In genomic region chr12:12351468-12352185, GRCh38 we compare ENCODE assay signal across 8 cellular contexts. TPM values are rescaled to one million over a fixed set of nuclear protein-coding genes. Genes with fewer than 3 reads are reported as not detected.
DNase-seq lines count a peak whose midpoint lies in the region; ATAC-seq, FAIRE-seq and TF ChIP-seq lines count a peak whose summit lies in the region.
"Not testable (repeated sequence)": the region's sequence is repeated elsewhere in the genome, so short reads cannot be mapped to it uniquely, and the experiment has no call there.

No MANE protein-coding gene starts in this region.

- peak overlapping the region; percentile 89 for H3K4me3 Mint-ChIP-seq in Calu3 (ENCODE audit: low read depth, unreplicated experiment)

- intact Hi-C loops in Calu3 (cut with micrococcal nuclease; ENCODE audit: unreplicated experiment); HepG2 (cut with micrococcal nuclease; ENCODE audit: unreplicated experiment): not testable (repeated sequence)

- not testable (repeated sequence) for H3K79me2 ChIP-seq in HepG2 (ENCODE audit: insufficient read depth, low read length)

- peak overlapping the region; percentile 83 for H3K27ac ChIP-seq in 22Rv1
- H3K27ac ChIP-seq in VCaP, result peak overlapping the region; percentile 97
- peak overlapping the region; percentile 52 for H3K27ac ChIP-seq in caudate nucleus (ENCODE audit: low read depth, low read length)
- peak overlapping the region; percentile 38 to 83 for H3K27ac ChIP-seq in esophagus (ENCODE audit: low read depth in 2 of 2, low read length in 1 of 2)
- peak overlapping the region; percentile 52 for H3K27ac ChIP-seq in HepG2 (ENCODE audit: extremely low read length, insufficient read depth, low read length)
- H3K27ac ChIP-seq in neutrophil, result peak overlapping the region; percentile 95
- peak overlapping the region; percentile 76 for H3K27ac ChIP-seq in suprapubic skin

- peaks cover 33% of the 10 kb centered on the region for H3K4me1 Mint-ChIP-seq in Calu3 (ENCODE audit: low read depth, unreplicated experiment)

- H3K4me3 ChIP-seq in esophagus (ENCODE audit: low read depth in 1 of 2, low read length in 2 of 2); neutrophil (ENCODE audit: low read depth in 1 of 2, low read length in 1 of 2); suprapubic skin: not testable (repeated sequence)
- peak overlapping the region in 1 of 3 experiments; percentile 83; a peak in 2 of 6 replicates for H3K4me3 ChIP-seq in HepG2 (replicated peaks in 1 of 3; ENCODE audit: insufficient read depth in 1 of 3, low read depth in 2 of 3, low read length in 3 of 3)

- peak overlapping the region; percentile 93 for H3K4me2 ChIP-seq in HepG2 (ENCODE audit: low read depth, low read length)

- CTCF ChIA-PET in Calu3 (lab: Charles Lee) (interaction anchor here (0.8 to 1.7 kb wide), 5 partner anchors 13 to 345 kb away, joined by 3 to 7 read pairs (median 4); no protein-coding TSS in a partner anchor), HepG2 (lab: Yijun Ruan, JAX; ENCODE audit: low intra/inter-chr PET ratio, low total read pairs) (interaction anchor here (0.6 kb wide), 1 partner anchor 374 kb away, joined by 4 read pairs; no protein-coding TSS in a partner anchor)

- not testable (repeated sequence) for H3K27me3 Mint-ChIP-seq in Calu3 (ENCODE audit: unreplicated experiment)

- peak overlapping the region; percentile 94 for H3K27ac Mint-ChIP-seq in Calu3 (ENCODE audit: unreplicated experiment)

- not testable (repeated sequence) for H3K27me3 ChIP-seq in esophagus (ENCODE audit: control insufficient read depth in 1 of 2, insufficient read depth in 2 of 2, low read length in 2 of 2); HepG2 (ENCODE audit: control insufficient read depth in 1 of 2, insufficient read depth in 2 of 2, low read length in 2 of 2); neutrophil; suprapubic skin

- H3K36me3 ChIP-seq in esophagus (ENCODE audit: control insufficient read depth in 2 of 2, insufficient read depth in 2 of 2, low read length in 1 of 2); HepG2 (replicated peaks in 1 of 2; ENCODE audit: control insufficient read depth in 1 of 2, insufficient read depth in 2 of 2, low read length in 2 of 2); neutrophil; suprapubic skin: not testable (repeated sequence)

- not testable (repeated sequence) for DNase-seq in Calu3; caudate nucleus (lab: John Stamatoyannopoulos, UW); HepG2 (ENCODE audit: low spot score); suprapubic skin (ENCODE audit: low spot score in 2 of 2)

- not testable (repeated sequence) for TF ChIP-seq RAD21 in HepG2 (CRISPR knock-in tag; IDR thresholded peaks at IDR 0.05)

- not testable (repeated sequence) for H3K4me1 ChIP-seq in esophagus (ENCODE audit: control insufficient read depth in 2 of 2, insufficient read depth in 2 of 2, low read length in 1 of 2)
- H3K4me1 ChIP-seq in HepG2 (ENCODE audit: insufficient read depth, low read length) (peaks cover 62% of the 10 kb centered on the region), neutrophil (ENCODE audit: control insufficient read depth in 1 of 2, insufficient read depth in 1 of 2, low read depth in 1 of 2, low read length in 1 of 2) (peaks cover 59 to 61% of the 10 kb centered on the region in 2 experiments), suprapubic skin (peaks cover 26% of the 10 kb centered on the region)

- H3K9me3 ChIP-seq in esophagus (ENCODE audit: control insufficient read depth in 2 of 2, insufficient read depth in 1 of 2, low read depth in 1 of 2, low read length in 1 of 2); HepG2 (ENCODE audit: low read length); neutrophil; suprapubic skin: not testable (repeated sequence)

- not testable (repeated sequence) for H4K20me1 ChIP-seq in HepG2 (ENCODE audit: insufficient read depth, low read length)

- not testable (repeated sequence) for TF ChIP-seq EP300 in HepG2 (IDR thresholded peaks at IDR 0.05; ENCODE audit: low read depth in 2 of 2, low read length in 2 of 2); HepG2 (CRISPR knock-in tag; IDR thresholded peaks at IDR 0.05; ENCODE audit: borderline replicate concordance); suprapubic skin (IDR thresholded peaks at IDR 0.05)

- ATAC-seq in HepG2, result not testable (repeated sequence)

- H2AFZ ChIP-seq in HepG2 (ENCODE audit: low read length), result not testable (repeated sequence)

- TF ChIP-seq POLR2A in HepG2 (IDR thresholded peaks at IDR 0.05; ENCODE audit: insufficient read depth in 1 of 2, low read depth in 2 of 2, low read length in 2 of 2); suprapubic skin (IDR thresholded peaks at IDR 0.05): not testable (repeated sequence)

- peaks cover 44% of the 10 kb centered on the region for H3K36me3 Mint-ChIP-seq in Calu3 (ENCODE audit: insufficient read depth, unreplicated experiment)

- 84 to 88% methylated on average over 19 of the region's 19 CpGs for WGBS in esophagus, 2 donors
- WGBS in HepG2 (ENCODE audit: low lambda C conversion rate), result 61% methylated on average over 19 of the region's 19 CpGs
- WGBS in suprapubic skin, result 90% methylated on average over 19 of the region's 19 CpGs

- not testable (repeated sequence) for FAIRE-seq in HepG2 (lab: Jason Lieb, UNC)

- not testable (repeated sequence) for H3K9me3 Mint-ChIP-seq in Calu3 (ENCODE audit: low read depth, unreplicated experiment)

- in situ Hi-C loops in HepG2 (cut with HindIII; ENCODE audit: extremely low pct_ligation_motif_present, low pct_unique_long_range_greater_than_20kb), result not testable (repeated sequence)

- TF ChIP-seq CTCF in 22Rv1 (IDR thresholded peaks at IDR 0.05); Calu3 (IDR thresholded peaks at IDR 0.05; ENCODE audit: unreplicated experiment); VCaP (conservative IDR thresholded peaks at IDR 0.05); HepG2 (CRISPR knock-in tag; IDR thresholded peaks at IDR 0.05); neutrophil (IDR thresholded peaks at IDR 0.05); suprapubic skin (IDR thresholded peaks at IDR 0.05): not testable (repeated sequence)

- POLR2A ChIA-PET in HepG2 (lab: Yijun Ruan, JAX), result interaction anchor here (0.7 to 2.5 kb wide), 8 partner anchors 16 to 374 kb away, joined by 3 to 8 read pairs (median 4); partner anchors contain the start of genes CDKN1B and CREBL2

- not testable (repeated sequence) for H3K9ac ChIP-seq in HepG2 (ENCODE audit: insufficient read depth, low read depth, low read length)

- BruUV-seq in Calu3 (replicated peaks; lab: Mats Ljungman, UMichigan), result TSS peak; percentile 87
- not testable (repeated sequence) for BruUV-seq in HepG2 (replicated peaks; lab: Mats Ljungman, UMichigan)

RNA-seq across cellular contexts. Expression of gene MANSC1, which starts 1.6 kb away (rescaled TPM):
- total RNA-seq in Calu3 (2022) (71.8 and 74.5 TPM in 2 replicates), HepG2 (2016; rRNA removed; fragmentation: Illumina TruSeq; extraction: Trizol) (4.2 and 4.4 TPM in 2 replicates), suprapubic skin (10 to 100 TPM; 11.5 to 34.6 (median 24.4) TPM)
- polyA plus RNA-seq in esophagus (10 to 100 TPM; 13.7 to 26.5 TPM), HepG2 (2011; rRNA removed) (1.9 TPM in 2 replicates)
- total RNA-seq in HepG2 (2016; cell fraction: cytosol; rRNA removed; fragmentation: Illumina TruSeq; extraction: Trizol; ENCODE audit: low read depth), result 0.91 and 1.4 TPM in 2 replicates
- 3.6 and 4.5 TPM in 2 replicates for total RNA-seq in HepG2 (2016; cell fraction: insoluble cytoplasmic fraction; rRNA removed; fragmentation: Illumina TruSeq; extraction: Trizol)
- total RNA-seq in HepG2 (2016; cell fraction: membrane; rRNA removed; fragmentation: Illumina TruSeq; extraction: Trizol), result 4.4 and 4.9 TPM in 2 replicates
- 3.2 TPM in 2 replicates for total RNA-seq in HepG2 (2016; cell fraction: nucleus; rRNA removed; fragmentation: Illumina TruSeq; extraction: Trizol)
- 1.7 and 1.8 TPM in 2 replicates for polyA plus RNA-seq in HepG2 (2011; cell fraction: cytosol; rRNA removed)
- 0.40 and 0.69 TPM in 2 replicates for polyA plus RNA-seq in HepG2 (2011; cell fraction: nucleus; rRNA removed)
- 7.8 and 9.6 TPM in 2 replicates for polyA plus RNA-seq in HepG2 (2012)
- polyA plus RNA-seq in HepG2 (2016; cell fraction: cytosol; fragmentation: Illumina TruSeq; extraction: Trizol; ENCODE audit: low read depth), result 3.7 and 5.4 TPM in 2 replicates
- polyA plus RNA-seq in HepG2 (2016; cell fraction: insoluble cytoplasmic fraction; fragmentation: Illumina TruSeq; extraction: Trizol; ENCODE audit: low read depth), result 6.7 and 7.4 TPM in 2 replicates
- polyA plus RNA-seq in HepG2 (2016; cell fraction: membrane; fragmentation: Illumina TruSeq; extraction: Trizol; ENCODE audit: low read depth), result 8.2 and 9.1 TPM in 2 replicates
- 9.8 and 10.0 TPM in 2 replicates for polyA plus RNA-seq in HepG2 (2016; cell fraction: nucleus; fragmentation: Illumina TruSeq; extraction: Trizol; ENCODE audit: insufficient read depth, low read depth)
- 0.76 and 1.3 TPM in 2 replicates for polyA minus RNA-seq in HepG2 (2011; rRNA and poly(A)+ RNA removed; ENCODE audit: low replicate concordance)
- 1.5 and 2.0 TPM in 2 replicates for polyA minus RNA-seq in HepG2 (2011; cell fraction: cytosol; rRNA and poly(A)+ RNA removed)
- polyA minus RNA-seq in HepG2 (2011; cell fraction: nucleus; rRNA and poly(A)+ RNA removed), result 0.26 and 0.62 TPM in 2 replicates

RNA-seq across cellular contexts. Expression of gene BORCS5, which starts 5.3 kb away (rescaled TPM):
- total RNA-seq in Calu3 (2022) (9.3 and 11.5 TPM in 2 replicates), HepG2 (2016; rRNA removed; fragmentation: Illumina TruSeq; extraction: Trizol) (3.9 and 8.2 TPM in 2 replicates), suprapubic skin (10 to 100 TPM; 11.3 to 51.6 (median 21.0) TPM)
- polyA plus RNA-seq in esophagus (10 to 100 TPM in 1 of 2 donors, 1 to 10 TPM in 1; 2.6 to 11.1 TPM), HepG2 (2011; rRNA removed) (3.3 and 4.7 TPM in 2 replicates)
- total RNA-seq in HepG2 (2016; cell fraction: cytosol; rRNA removed; fragmentation: Illumina TruSeq; extraction: Trizol; ENCODE audit: low read depth), result 3.0 and 3.6 TPM in 2 replicates
- 7.3 and 9.1 TPM in 2 replicates for total RNA-seq in HepG2 (2016; cell fraction: insoluble cytoplasmic fraction; rRNA removed; fragmentation: Illumina TruSeq; extraction: Trizol)
- total RNA-seq in HepG2 (2016; cell fraction: membrane; rRNA removed; fragmentation: Illumina TruSeq; extraction: Trizol), result 3.7 and 4.9 TPM in 2 replicates
- 4.0 and 6.6 TPM in 2 replicates for total RNA-seq in HepG2 (2016; cell fraction: nucleus; rRNA removed; fragmentation: Illumina TruSeq; extraction: Trizol)
- polyA plus RNA-seq in HepG2 (2011; cell fraction: cytosol; rRNA removed), result 3.9 and 5.2 TPM in 2 replicates
- 6.4 and 8.1 TPM in 2 replicates for polyA plus RNA-seq in HepG2 (2011; cell fraction: nucleus; rRNA removed)
- 3.6 and 5.8 TPM in 2 replicates for polyA plus RNA-seq in HepG2 (2012)
- polyA plus RNA-seq in HepG2 (2016; cell fraction: cytosol; fragmentation: Illumina TruSeq; extraction: Trizol; ENCODE audit: low read depth), result 3.0 and 4.3 TPM in 2 replicates
- polyA plus RNA-seq in HepG2 (2016; cell fraction: insoluble cytoplasmic fraction; fragmentation: Illumina TruSeq; extraction: Trizol; ENCODE audit: low read depth), result 8.0 and 9.3 TPM in 2 replicates
- 5.1 and 6.0 TPM in 2 replicates for polyA plus RNA-seq in HepG2 (2016; cell fraction: membrane; fragmentation: Illumina TruSeq; extraction: Trizol; ENCODE audit: low read depth)
- polyA plus RNA-seq in HepG2 (2016; cell fraction: nucleus; fragmentation: Illumina TruSeq; extraction: Trizol; ENCODE audit: insufficient read depth, low read depth), result 3.9 and 7.7 TPM in 2 replicates
- polyA minus RNA-seq in HepG2 (2011; rRNA and poly(A)+ RNA removed; ENCODE audit: low replicate concordance), result 5.6 and 7.5 TPM in 2 replicates
- 3.8 and 3.9 TPM in 2 replicates for polyA minus RNA-seq in HepG2 (2011; cell fraction: cytosol; rRNA and poly(A)+ RNA removed)
- 12.2 and 13.7 TPM in 2 replicates for polyA minus RNA-seq in HepG2 (2011; cell fraction: nucleus; rRNA and poly(A)+ RNA removed)
